Comparison of ENCODE assay signal across 19 cellular contexts in genomic region chr18:78716022-78716421, GRCh38.
"Had no signal": no experiment of that assay in that cellular context is flagged by ENCODE, and none has a peak within 500 bp of the region (broad histone marks: within the 10 kb centered on the region; RNA-seq: fewer than 3 reads in every experiment).

No MANE protein-coding gene starts in this region.

- H3K79me2 ChIP-seq: hepatocyte had no signal

- H3K9me3 ChIP-seq: lower lobe of right lung, thoracic aorta, upper lobe of left lung had no signal

- H2AFZ ChIP-seq: hepatocyte had no signal

- H3K27ac ChIP-seq: coronary artery, esophagus muscularis mucosa, hepatocyte, lower lobe of right lung, thoracic aorta, upper lobe of left lung had no signal

- H3K36me3 ChIP-seq: esophagus muscularis mucosa, lower lobe of right lung, thoracic aorta, upper lobe of left lung had no signal

- ATAC-seq: left lobe of liver, lower lobe of right lung, natural killer cell had no signal

- H3K4me1 ChIP-seq: lower lobe of right lung, upper lobe of left lung had no signal

- H3K4me2 ChIP-seq: hepatocyte had no signal

- DNase-seq: activated CD4-positive, alpha-beta memory T cell treated with anti-CD3 and anti-CD28 coated beads for 36 hours; activated CD4-positive, alpha-beta T cell treated with anti-CD3 and anti-CD28 coated beads for 48 hours; activated naive CD4-positive, alpha-beta T cell treated with anti-CD3 and anti-CD28 coated beads, Interleukin-2, amount 10 ng/mL, durations not matched to agents 7 days and 5 days; activated T-cell treated with anti-CD3 and anti-CD28 coated beads, Interleukin-2, amount 50 U/mL, for 48 hours; amygdala; glutamatergic neuron; immature natural killer cell; lower lobe of right lung; natural killer cell; retina; stimulated activated CD4-positive, alpha-beta T cell treated with anti-CD3 and anti-CD28 coated beads, Interleukin-4, amount 100 ng/mL, for 24 hours; stimulated activated naive CD4-positive, alpha-beta T cell treated with Interleukin-2 at 50 U/mL for 16 hours; T1000; upper lobe of left lung had no signal

- H3K4me3 ChIP-seq: coronary artery, esophagus muscularis mucosa, hepatocyte, lower lobe of right lung, thoracic aorta, upper lobe of left lung had no signal

- H3K27me3 ChIP-seq: hepatocyte, upper lobe of left lung had no signal
